Comparison of ENCODE assay signal across 8 cellular contexts in the genomic region with DNA sequence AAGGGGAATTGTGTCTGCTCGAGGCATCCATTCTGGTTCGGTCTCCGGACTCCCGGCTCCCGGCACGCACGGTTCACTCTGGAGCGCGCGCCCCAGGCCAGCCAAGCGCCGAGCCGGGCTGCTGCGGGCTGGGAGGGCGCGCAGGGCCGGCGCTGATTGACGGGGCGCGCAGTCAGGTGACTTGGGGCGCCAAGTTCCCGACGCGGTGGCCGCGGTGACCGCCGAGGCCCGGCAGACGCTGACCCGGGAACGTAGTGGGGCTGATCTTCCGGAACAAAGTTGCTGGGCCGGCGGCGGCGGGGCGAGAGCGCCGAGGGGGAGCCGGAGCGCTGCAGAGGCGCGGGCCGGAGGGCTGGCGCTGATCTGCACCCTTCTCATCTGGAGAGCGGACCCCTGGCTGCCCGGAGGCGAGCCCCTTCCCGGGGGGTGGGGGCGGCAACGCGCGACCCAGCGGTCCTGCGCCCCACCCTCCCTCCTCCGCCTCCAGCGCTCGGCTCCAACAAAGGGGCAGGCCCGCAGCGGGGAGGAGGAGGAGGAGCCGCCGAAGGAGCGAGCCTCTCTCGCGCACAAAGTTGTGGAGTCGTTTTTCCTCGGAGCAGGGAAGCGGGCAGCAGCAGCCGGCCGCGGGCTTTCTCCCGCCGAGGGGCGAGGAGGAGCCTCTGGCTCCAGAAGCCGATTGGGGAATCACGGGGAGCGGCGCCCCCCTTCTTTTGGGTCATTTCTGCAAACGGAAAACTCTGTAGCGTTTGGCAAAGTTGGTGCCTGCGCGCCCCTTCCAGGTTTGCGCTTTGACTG. TPM values are rescaled to one million over a fixed set of nuclear protein-coding genes. Genes with fewer than 3 reads are reported as not detected.
A peak's percentile ranks its signal among the peaks of the same experiment; 100 is the strongest.
DNase-seq lines count a peak whose midpoint lies in the region; ATAC-seq, FAIRE-seq and TF ChIP-seq lines count a peak whose summit lies in the region.

A gene (plus strand): TSS at position 583 of the 795 bp plus-strand sequence. CDS start 6,494 bp downstream, outside the sequence.

- H3K9me2 ChIP-seq in Loucy (replicated peaks; ENCODE audit: low read depth, low read length) = no peaks in the 10 kb centered on the region

- H2AFZ ChIP-seq in Loucy (ENCODE audit: low read length) = peak within 1 kb of the TSS; percentile 99
- H2AFZ ChIP-seq in keratinocyte (ENCODE audit: control insufficient read depth, low read length) = peak within 1 kb of the TSS; percentile 90

- H3K9me3 ChIP-seq in Loucy (ENCODE audit: insufficient read depth, low read depth, low read length) (no peaks in the 10 kb centered on the region), keratinocyte (ENCODE audit: control insufficient read depth, low read depth, low read length) (no peaks in the 10 kb centered on the region), spleen (no peaks in the 10 kb centered on the region)

- H3F3A ChIP-seq in Loucy (ENCODE audit: low read depth) = peaks cover 3% of the 10 kb centered on the region; the same call in 1 of the 2 replicates

- H3K27me3 ChIP-seq in Loucy (ENCODE audit: insufficient read depth, low read length, poor library complexity, severe bottlenecking) (no peaks in the 10 kb centered on the region), keratinocyte (ENCODE audit: control insufficient read depth, extremely low read depth, insufficient read depth, low read length) (no peaks in the 10 kb centered on the region), spleen (replicated peaks in 1 of 7) (no peaks in the 10 kb centered on the region)

- TF ChIP-seq POLR2A in spleen (IDR thresholded peaks at IDR 0.05) = peak in 1 of 3 donors; percentile 50

- H3K79me2 ChIP-seq in Loucy (ENCODE audit: insufficient read depth, low read length) = peaks cover 30% of the 10 kb centered on the region
- no peaks in the 10 kb centered on the region for H3K79me2 ChIP-seq in keratinocyte (ENCODE audit: control insufficient read depth, insufficient read depth, low read length)

- FAIRE-seq in keratinocyte (lab: Jason Lieb, UNC) = no peak

- WGBS in spleen, 5 donors = 0 to 1% (median 0%) methylated on average over 54 to 85 of the region's 85 CpGs

- TF ChIP-seq CTCF in Loucy (conservative IDR thresholded peaks at IDR 0.05; ENCODE audit: low read length) (no peak), WTC11 (IDR thresholded peaks at IDR 0.05) (no peak), choroid plexus epithelial cell (conservative IDR thresholded peaks at IDR 0.05; ENCODE audit: low read depth, low read length) (no peak), keratinocyte (optimal IDR thresholded peaks at IDR 0.05 in 1 of 3, IDR thresholded peaks at IDR 0.05 in 1 of 3, conservative IDR thresholded peaks at IDR 0.05 in 1 of 3; ENCODE audit: extremely low read depth in 1 of 3, insufficient read depth in 2 of 3, low read length in 3 of 3) (peak in 1 of 3 experiments; percentile 1), spleen (IDR thresholded peaks at IDR 0.05 in 8 of 11, conservative IDR thresholded peaks at IDR 0.05 in 3 of 11) (peak in 1 of 11 experiments; percentile 26)

- ATAC-seq in WTC11 (peak; percentile 71), GM18519 (IDR thresholded peaks at IDR 0.05; ENCODE audit: low FRiP score, unreplicated experiment) (no peak)

- H3K9me3 Mint-ChIP-seq in WTC11 = no peaks in the 10 kb centered on the region

- peak within 1 kb of the TSS; percentile 96 for H3K27ac Mint-ChIP-seq in WTC11

- H3K4me1 ChIP-seq in Loucy (ENCODE audit: insufficient read depth, low read length, poor library complexity, severe bottlenecking) (peaks cover 27% of the 10 kb centered on the region), keratinocyte (ENCODE audit: control insufficient read depth, extremely low read depth, insufficient read depth, low read length) (peaks cover 10% of the 10 kb centered on the region), spleen (peaks cover 7 to 40% (median 22%) of the 10 kb centered on the region in 6 donors)

- H3K27ac ChIP-seq in keratinocyte (ENCODE audit: control insufficient read depth, insufficient read depth, low read length) (peak within 1 kb of the TSS; percentile 67), spleen (peak within 1 kb of the TSS; percentile 81 to 97 (median 94))

- POLR2A ChIA-PET in WTC11 (lab: Charles Lee) = interaction anchor here (1.1 to 2.5 kb wide), 4 partner anchors 19 to 50 kb away, joined by 3 to 13 read pairs (median 4); no protein-coding TSS in a partner anchor

- H3K36me3 Mint-ChIP-seq in WTC11 = peaks cover 3% of the 10 kb centered on the region; the same call in 1 of the 2 replicates

- peak within 1 kb of the TSS; percentile 94 for H3K4me2 ChIP-seq in Loucy (ENCODE audit: low read depth, low read length, poor library complexity, severe bottlenecking)
- peak within 1 kb of the TSS; percentile 85 for H3K4me2 ChIP-seq in keratinocyte (ENCODE audit: control insufficient read depth, extremely low read depth, insufficient read depth, low read depth, low read length)

- H3K27me3 Mint-ChIP-seq in WTC11 (ENCODE audit: low read depth) = no peaks in the 10 kb centered on the region; the same call in 1 of the 2 replicates

- dilution Hi-C loops in keratinocyte (cut with MboI; ENCODE audit: extremely low pct_ligation_motif_present, low sequenced_read_pairs) = no loop called here

- H3K4me3 ChIP-seq in Loucy (ENCODE audit: low read length, poor library complexity, severe bottlenecking) (peak within 1 kb of the TSS; percentile 76), choroid plexus epithelial cell (ENCODE audit: low read depth, low read length) (peak within 1 kb of the TSS; percentile 91), keratinocyte (ENCODE audit: control insufficient read depth in 2 of 3, extremely low read depth in 1 of 3, insufficient read depth in 2 of 3, low read depth in 1 of 3, low read length in 3 of 3) (peak within 1 kb of the TSS; percentile 69 to 95 (median 92)), spleen (peak within 1 kb of the TSS; percentile 76 to 97 (median 91))

- CTCF ChIA-PET in WTC11 (lab: Charles Lee) = interaction anchor here (0.6 to 2.5 kb wide), 6 partner anchors 19 to 299 kb away, joined by 3 to 23 read pairs (median 4); no protein-coding TSS in a partner anchor

- intact Hi-C loops in spleen (cut with DNase I; ENCODE audit: low total_unique reads) = loop anchor here (5.0 to 10.0 kb wide), 3 partner anchors 50 to 200 kb away; no protein-coding TSS in a partner anchor

- no peaks in the 10 kb centered on the region for H3K9me1 ChIP-seq in keratinocyte (ENCODE audit: control insufficient read depth, extremely low read depth, insufficient read depth, low read length)

- peaks cover 35% of the 10 kb centered on the region for H3K4me1 Mint-ChIP-seq in WTC11

- H4K20me1 ChIP-seq in Loucy (ENCODE audit: insufficient read depth, low read length, poor library complexity, severe bottlenecking) (peaks cover 13% of the 10 kb centered on the region), keratinocyte (ENCODE audit: control insufficient read depth, extremely low read depth, insufficient read depth, low read length) (no peaks in the 10 kb centered on the region)

- H3K9ac ChIP-seq in Loucy (ENCODE audit: low read depth, low read length, poor library complexity, severe bottlenecking) (peak within 1 kb of the TSS; percentile 82), keratinocyte (ENCODE audit: control insufficient read depth, extremely low read depth, insufficient read depth, low read length) (peak within 1 kb of the TSS; percentile 80)

- H3K36me3 ChIP-seq in Loucy (ENCODE audit: insufficient read depth, low read length) (no peaks in the 10 kb centered on the region), keratinocyte (ENCODE audit: control insufficient read depth in 2 of 2, extremely low read depth in 1 of 2, insufficient read depth in 2 of 2, low read length in 2 of 2) (no peaks in the 10 kb centered on the region), spleen (no peaks in the 10 kb centered on the region)

- DNase-seq in GM03348 (ENCODE audit: low spot score) = peak; percentile 87
- DNase-seq in GOT3 (lab: John Stamatoyannopoulos, UW) = peak; percentile 48
- peak; percentile 89 for DNase-seq in WTC11 (ENCODE audit: low spot score)
- peak; percentile 85 for DNase-seq in choroid plexus epithelial cell (ENCODE audit: low read depth)
- no peak for DNase-seq in keratinocyte (ENCODE audit: low read depth, low spot score)
- peak; percentile 92 for DNase-seq in spleen

- peak within 1 kb of the TSS; percentile 100 for H3K4me3 Mint-ChIP-seq in WTC11

TF ChIP-seq in WTC11, 78 proteins besides CTCF, POLR2A, EP300 and RAD21 (continues in another document):
- TF ChIP-seq SMAD3 (CRISPR knock-in tag; IDR thresholded peaks at IDR 0.05; ENCODE audit: borderline replicate concordance) (0 out of 2 replicates have a peak, but pooled peaks have one; percentile 52), JUN (CRISPR knock-in tag; IDR thresholded peaks at IDR 0.05) (no peak; the same call in 1 of the 2 replicates)
- TF ChIP-seq, protein P1, sequence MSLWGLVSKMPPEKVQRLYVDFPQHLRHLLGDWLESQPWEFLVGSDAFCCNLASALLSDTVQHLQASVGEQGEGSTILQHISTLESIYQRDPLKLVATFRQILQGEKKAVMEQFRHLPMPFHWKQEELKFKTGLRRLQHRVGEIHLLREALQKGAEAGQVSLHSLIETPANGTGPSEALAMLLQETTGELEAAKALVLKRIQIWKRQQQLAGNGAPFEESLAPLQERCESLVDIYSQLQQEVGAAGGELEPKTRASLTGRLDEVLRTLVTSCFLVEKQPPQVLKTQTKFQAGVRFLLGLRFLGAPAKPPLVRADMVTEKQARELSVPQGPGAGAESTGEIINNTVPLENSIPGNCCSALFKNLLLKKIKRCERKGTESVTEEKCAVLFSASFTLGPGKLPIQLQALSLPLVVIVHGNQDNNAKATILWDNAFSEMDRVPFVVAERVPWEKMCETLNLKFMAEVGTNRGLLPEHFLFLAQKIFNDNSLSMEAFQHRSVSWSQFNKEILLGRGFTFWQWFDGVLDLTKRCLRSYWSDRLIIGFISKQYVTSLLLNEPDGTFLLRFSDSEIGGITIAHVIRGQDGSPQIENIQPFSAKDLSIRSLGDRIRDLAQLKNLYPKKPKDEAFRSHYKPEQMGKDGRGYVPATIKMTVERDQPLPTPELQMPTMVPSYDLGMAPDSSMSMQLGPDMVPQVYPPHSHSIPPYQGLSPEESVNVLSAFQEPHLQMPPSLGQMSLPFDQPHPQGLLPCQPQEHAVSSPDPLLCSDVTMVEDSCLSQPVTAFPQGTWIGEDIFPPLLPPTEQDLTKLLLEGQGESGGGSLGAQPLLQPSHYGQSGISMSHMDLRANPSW (CRISPR knock-in tag; conservative IDR thresholded peaks at IDR 0.05; ENCODE audit: low read depth) = no peak; the same call in 1 of the 2 replicates

RNA-seq across cellular contexts. Expression of the gene that starts here (rescaled TPM):
- total RNA-seq in WTC11 (2021) = 125 to 127 TPM (median 125 TPM) in 3 replicates
- 19.3 to 23.7 TPM (median 20.5 TPM) in 3 replicates for polyA plus RNA-seq in keratinocyte
- polyA plus RNA-seq in keratinocyte (2011; ENCODE audit: low read depth) = 13.4 TPM
- polyA plus RNA-seq in keratinocyte (2011; cell fraction: cytosol; rRNA removed) = 12.1 and 19.8 TPM in 2 replicates
- 47.9 and 52.7 TPM in 2 replicates for polyA plus RNA-seq in keratinocyte (2011; cell fraction: nucleus; rRNA removed)
- 4.5 and 24.8 TPM in 2 replicates for polyA plus RNA-seq in keratinocyte (2012; ENCODE audit: low replicate concordance)
- 43.7 to 153 TPM (median 54.4 TPM) in 3 replicates for polyA minus RNA-seq in keratinocyte
- polyA minus RNA-seq in keratinocyte (2011; cell fraction: cytosol; rRNA and poly(A)+ RNA removed) = 35.7 TPM
- polyA minus RNA-seq in keratinocyte (2011; cell fraction: nucleus; rRNA and poly(A)+ RNA removed) = 89.3 and 184 TPM in 2 replicates
- 100 to 1,000 TPM; 273 to 539 (median 391) TPM for total RNA-seq in spleen
- polyA plus RNA-seq in spleen = 10 to 100 TPM; 15.4 to 29.1 (median 16.7) TPM
